Comparison of ENCODE assay signal across 8 cellular contexts in genomic region chr22:46043816-46044717, GRCh38.
DNase-seq lines count a peak whose midpoint lies in the region; ATAC-seq, FAIRE-seq and TF ChIP-seq lines count a peak whose summit lies in the region.

No MANE protein-coding gene starts in this region.

- H3K36me3 ChIP-seq in NT2/D1 (ENCODE audit: insufficient read depth, insufficient read length, low read length) (no peaks in the 10 kb centered on the region), HepG2 (replicated peaks in 1 of 2; ENCODE audit: control insufficient read depth in 1 of 2, insufficient read depth in 2 of 2, low read length in 2 of 2) (no peaks in the 10 kb centered on the region), stomach smooth muscle (ENCODE audit: control insufficient read depth in 2 of 2, insufficient read depth in 2 of 2, low read length in 2 of 2) (no peaks in the 10 kb centered on the region)

- POLR2A ChIA-PET in HepG2 (lab: Yijun Ruan, JAX): no interaction called here

- peak overlapping the region; percentile 51 for H3K4me2 ChIP-seq in HepG2 (ENCODE audit: low read depth, low read length)

- H3K4me3 ChIP-seq in NT2/D1 (ENCODE audit: insufficient read length, low read depth) (peak overlapping the region; percentile 32), HepG2 (replicated peaks in 1 of 3; ENCODE audit: insufficient read depth in 1 of 3, low read depth in 2 of 3, low read length in 3 of 3) (peak overlapping the region in 1 of 3 experiments; percentile 3; a peak in 2 of 6 replicates), stomach smooth muscle (ENCODE audit: low read length in 2 of 2) (peak overlapping the region; percentile 82 to 88)

- H3K27me3 ChIP-seq in NT2/D1 (ENCODE audit: insufficient read depth, insufficient read length) (peaks cover 34% of the 10 kb centered on the region), HepG2 (ENCODE audit: control insufficient read depth in 1 of 2, insufficient read depth in 2 of 2, low read length in 2 of 2) (peaks cover 24 to 69% of the 10 kb centered on the region in 2 experiments), stomach smooth muscle (ENCODE audit: control insufficient read depth in 1 of 2, insufficient read depth in 2 of 2, low read length in 2 of 2) (no peaks in the 10 kb centered on the region)

- no peak for TF ChIP-seq RAD21 in HepG2 (CRISPR knock-in tag; IDR thresholded peaks at IDR 0.05)

- in situ Hi-C loops in HepG2 (cut with HindIII; ENCODE audit: extremely low pct_ligation_motif_present, low pct_unique_long_range_greater_than_20kb): no loop called here

- CTCF ChIA-PET in HepG2 (lab: Yijun Ruan, JAX; ENCODE audit: low intra/inter-chr PET ratio, low total read pairs): no interaction called here

- H4K20me1 ChIP-seq in HepG2 (ENCODE audit: insufficient read depth, low read length): peaks cover 9% of the 10 kb centered on the region; the same call in 1 of the 2 replicates

- WGBS in HepG2 (ENCODE audit: low lambda C conversion rate): 24% methylated on average over 24 of the region's 38 CpGs

- H3K9me3 ChIP-seq in NT2/D1 (ENCODE audit: insufficient read depth, low read length) (no peaks in the 10 kb centered on the region), HepG2 (ENCODE audit: low read length) (no peaks in the 10 kb centered on the region), stomach smooth muscle (ENCODE audit: control insufficient read depth in 2 of 2, low read length in 2 of 2) (no peaks in the 10 kb centered on the region)

- H3K27ac ChIP-seq in HepG2 (ENCODE audit: extremely low read length, insufficient read depth, low read length) (no peak overlapping the region), stomach smooth muscle (ENCODE audit: low read length) (peak overlapping the region; percentile 98)

- no peak for ATAC-seq in HepG2
- no peak for ATAC-seq in GM21360 (IDR thresholded peaks at IDR 0.05; ENCODE audit: unreplicated experiment)

- H2AFZ ChIP-seq in HepG2 (ENCODE audit: low read length): no peak overlapping the region

- intact Hi-C loops in HepG2 (cut with micrococcal nuclease; ENCODE audit: unreplicated experiment): no loop called here

- H3K9ac ChIP-seq in NT2/D1 (ENCODE audit: insufficient read length, low read depth): peak overlapping the region; percentile 56
- no peak overlapping the region for H3K9ac ChIP-seq in HepG2 (ENCODE audit: insufficient read depth, low read depth, low read length)
- peak overlapping the region; percentile 96 to 98 for H3K9ac ChIP-seq in stomach smooth muscle (ENCODE audit: low read length in 2 of 2)

- no peak for TF ChIP-seq POLR2A in HepG2 (IDR thresholded peaks at IDR 0.05; ENCODE audit: insufficient read depth in 1 of 2, low read depth in 2 of 2, low read length in 2 of 2)

- TF ChIP-seq EP300 in HepG2 (IDR thresholded peaks at IDR 0.05; ENCODE audit: low read depth in 2 of 2, low read length in 2 of 2): no peak
- no peak for TF ChIP-seq EP300 in HepG2 (CRISPR knock-in tag; IDR thresholded peaks at IDR 0.05; ENCODE audit: borderline replicate concordance)

- no TSS peak for BruUV-seq in HepG2 (replicated peaks; lab: Mats Ljungman, UMichigan)

- DNase-seq in EH (ENCODE audit: low read depth): peak; percentile 51
- DNase-seq in NT2/D1 (ENCODE audit: low read depth, low spot score): no peak
- DNase-seq in cerebellar cortex (ENCODE audit: low spot score): peak; percentile 88
- no peak for DNase-seq in HepG2 (ENCODE audit: low spot score)
- no peak for DNase-seq in dedifferentiated amniotic fluid mesenchymal stem cell (ENCODE audit: extremely low spot score)
- DNase-seq in SIG-M5 treated with dmso at 0.1 percent for 504 hours (lab: John Stamatoyannopoulos, UW; ENCODE audit: unreplicated experiment): no peak

- H3K4me1 ChIP-seq in NT2/D1 (ENCODE audit: insufficient read depth, insufficient read length) (peaks cover 4% of the 10 kb centered on the region), HepG2 (ENCODE audit: insufficient read depth, low read length) (peaks cover 11% of the 10 kb centered on the region), stomach smooth muscle (ENCODE audit: control insufficient read depth, insufficient read depth, low read length) (peaks cover 66% of the 10 kb centered on the region)

- no peak for FAIRE-seq in HepG2 (lab: Jason Lieb, UNC)

- no peaks in the 10 kb centered on the region for H3K79me2 ChIP-seq in HepG2 (ENCODE audit: insufficient read depth, low read length)

- no peak for TF ChIP-seq CTCF in HepG2 (CRISPR knock-in tag; IDR thresholded peaks at IDR 0.05)

TF ChIP-seq in HepG2, 621 proteins besides CTCF, POLR2A, EP300 and RAD21:
- TF ChIP-seq HCFC1 (IDR thresholded peaks at IDR 0.05; ENCODE audit: low read depth, low read length) (no peak), FOXA3 (CRISPR knock-in tag; IDR thresholded peaks at IDR 0.05) (peak; percentile 21; the same call in 1 of the 2 replicates), DR1 (CRISPR knock-in tag; IDR thresholded peaks at IDR 0.05) (no peak), ZBTB4 (CRISPR knock-in tag; IDR thresholded peaks at IDR 0.05; ENCODE audit: borderline replicate concordance) (no peak), SKI (IDR thresholded peaks at IDR 0.05; ENCODE audit: partially characterized antibody) (no peak), AGO1 (IDR thresholded peaks at IDR 0.05; ENCODE audit: low read depth, low read length, poor library complexity, severe bottlenecking) (no peak), FOXA1 (IDR thresholded peaks at IDR 0.05) (no peak), FOXA1 (CRISPR knock-in tag; IDR thresholded peaks at IDR 0.05) (peak; percentile 36; the same call in 1 of the 2 replicates), IKZF5 (CRISPR knock-in tag; IDR thresholded peaks at IDR 0.05) (no peak), PCBP1 (IDR thresholded peaks at IDR 0.05; ENCODE audit: borderline replicate concordance, low read depth, low read length) (no peak), ZMAT5 (CRISPR knock-in tag; IDR thresholded peaks at IDR 0.05; ENCODE audit: borderline replicate concordance, low read depth) (no peak)

Comparison
In these comparisons a context has a peak if more than half of its experiments do, and no peak if none do; other contexts are left out.
1. DNase-seq: peak in EH (single experiment) and cerebellar cortex (single experiment); none in NT2/D1 (single experiment), HepG2 (single experiment), dedifferentiated amniotic fluid mesenchymal stem cell (single experiment) and SIG-M5 treated with dmso at 0.1 percent for 504 hours (single experiment).